In the genomic region with DNA sequence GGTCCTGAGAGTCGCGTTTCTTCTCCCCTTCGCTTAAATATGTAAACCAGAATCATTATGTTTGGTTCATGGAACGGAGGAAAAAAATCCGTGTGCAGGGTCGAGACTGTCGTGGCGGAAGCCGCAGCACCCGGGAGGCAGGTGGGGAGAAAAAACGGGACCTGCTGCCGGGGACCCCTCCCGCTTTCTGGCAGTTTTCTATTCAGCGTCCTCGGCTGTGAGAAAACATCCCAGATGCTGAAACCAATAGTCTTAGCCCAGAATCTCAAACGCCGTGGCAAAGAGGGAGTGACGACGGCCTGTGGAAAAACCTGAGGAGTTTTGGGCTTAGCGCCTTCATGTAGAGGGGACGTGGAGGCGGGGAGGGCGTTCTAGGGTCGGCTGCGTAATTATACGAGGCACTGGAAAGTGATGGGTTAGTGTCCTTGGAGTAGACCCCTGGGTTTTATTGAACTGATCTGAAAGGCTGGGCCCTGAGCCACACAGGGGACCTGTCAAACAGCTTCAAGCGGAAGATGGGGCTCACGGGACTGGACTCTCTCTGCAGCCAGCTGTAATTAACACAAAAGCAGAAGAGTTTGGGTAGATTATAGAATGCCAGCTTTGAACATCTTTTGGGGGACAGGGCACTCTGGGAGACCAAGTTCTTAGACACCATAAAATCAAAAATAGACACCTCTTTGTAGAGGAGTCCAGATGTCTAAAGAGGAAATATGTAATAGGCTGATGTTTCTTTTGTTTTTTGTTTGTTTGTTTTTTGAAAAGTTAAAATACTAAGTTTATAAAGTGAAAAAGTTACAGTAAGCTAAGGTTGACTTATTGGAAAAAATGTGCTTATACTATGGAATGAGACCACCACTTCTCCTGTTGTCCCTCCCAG, we compare ENCODE assay signal across 8 cellular contexts. TPM values are rescaled to one million over a fixed set of nuclear protein-coding genes. Genes with fewer than 3 reads are reported as not detected.
DNase-seq lines count a peak whose midpoint lies in the region; ATAC-seq, FAIRE-seq and TF ChIP-seq lines count a peak whose summit lies in the region.

No MANE protein-coding gene starts in this region.

- DNase-seq in CD1c-positive myeloid dendritic cell (ENCODE audit: extremely low spot score) (peak; percentile 22), HEK293T (ENCODE audit: extremely low spot score) (peak; percentile 27), breast epithelium (ENCODE audit: low spot score in 2 of 2) (no peak), keratinocyte (ENCODE audit: low read depth, low spot score) (no peak)
- DNase-seq in stimulated activated CD4-positive, alpha-beta T cell treated with anti-CD3 and anti-CD28 coated beads, Interleukin-2, amount 100 ng/mL, for 48 hours = peak; percentile 3 to 7

- peak; percentile 32 for ATAC-seq in SK-N-SH treated with all-trans-retinoic acid at 6 μM for 48 hours
- ATAC-seq in HG02678 (IDR thresholded peaks at IDR 0.05; ENCODE audit: unreplicated experiment) = no peak
- ATAC-seq in HG02763 (IDR thresholded peaks at IDR 0.05; ENCODE audit: unreplicated experiment) = no peak

- no peak for FAIRE-seq in keratinocyte (lab: Jason Lieb, UNC)

- H3K4me2 ChIP-seq in keratinocyte (ENCODE audit: control insufficient read depth, extremely low read depth, insufficient read depth, low read depth, low read length) = peak overlapping the region; percentile 91

- TF ChIP-seq CTCF in breast epithelium (IDR thresholded peaks at IDR 0.05) (no peak), keratinocyte (optimal IDR thresholded peaks at IDR 0.05 in 1 of 3, IDR thresholded peaks at IDR 0.05 in 1 of 3, conservative IDR thresholded peaks at IDR 0.05 in 1 of 3; ENCODE audit: extremely low read depth in 1 of 3, insufficient read depth in 2 of 3, low read length in 3 of 3) (no peak)

- intact Hi-C loops in breast epithelium (cut with DNase I; ENCODE audit: low total_unique reads) = no loop called here

- H3K27ac ChIP-seq in breast epithelium = peak overlapping the region; percentile 78 to 87
- peak overlapping the region; percentile 80 for H3K27ac ChIP-seq in keratinocyte (ENCODE audit: control insufficient read depth, insufficient read depth, low read length)

- no peaks in the 10 kb centered on the region for H4K20me1 ChIP-seq in keratinocyte (ENCODE audit: control insufficient read depth, extremely low read depth, insufficient read depth, low read length)

- dilution Hi-C loops in keratinocyte (cut with MboI; ENCODE audit: extremely low pct_ligation_motif_present, low sequenced_read_pairs) = no loop called here

- H3K79me2 ChIP-seq in keratinocyte (ENCODE audit: control insufficient read depth, insufficient read depth, low read length) = peaks cover 26% of the 10 kb centered on the region

- H3K27me3 ChIP-seq in breast epithelium (no peaks in the 10 kb centered on the region), keratinocyte (ENCODE audit: control insufficient read depth, extremely low read depth, insufficient read depth, low read length) (no peaks in the 10 kb centered on the region)

- H2AFZ ChIP-seq in keratinocyte (ENCODE audit: control insufficient read depth, low read length) = peak overlapping the region; percentile 89

- CTCF ChIA-PET in HEK293T (lab: Yijun Ruan, JAX) = interaction anchor here (1.0 to 1.3 kb wide), 3 partner anchors 11 to 77 kb away, joined by 3 to 5 read pairs (median 3); no protein-coding TSS in a partner anchor

- H3K4me1 ChIP-seq in breast epithelium = no peaks in the 10 kb centered on the region
- peaks cover 26% of the 10 kb centered on the region for H3K4me1 ChIP-seq in keratinocyte (ENCODE audit: control insufficient read depth, extremely low read depth, insufficient read depth, low read length)

- POLR2A ChIA-PET in HEK293T (lab: Yijun Ruan, JAX) = interaction anchor here (0.8 to 3.1 kb wide), 18 partner anchors 9 to 92 kb away, joined by 3 to 25 read pairs (median 6); partner anchors contain the start of gene ACOXL

- H3K9ac ChIP-seq in keratinocyte (ENCODE audit: control insufficient read depth, extremely low read depth, insufficient read depth, low read length) = peak overlapping the region; percentile 84

- no peak for TF ChIP-seq POLR2A in breast epithelium (IDR thresholded peaks at IDR 0.05)

- H3K4me3 ChIP-seq in breast epithelium (peak overlapping the region; percentile 69 to 76 (median 70)), keratinocyte (ENCODE audit: control insufficient read depth in 2 of 3, extremely low read depth in 1 of 3, insufficient read depth in 2 of 3, low read depth in 1 of 3, low read length in 3 of 3) (peak overlapping the region; percentile 77 to 86 (median 82))

- H3K9me1 ChIP-seq in keratinocyte (ENCODE audit: control insufficient read depth, extremely low read depth, insufficient read depth, low read length) = no peaks in the 10 kb centered on the region

- no peaks in the 10 kb centered on the region for H3K9me3 ChIP-seq in breast epithelium
- H3K9me3 ChIP-seq in keratinocyte (ENCODE audit: control insufficient read depth, low read depth, low read length) = no peaks in the 10 kb centered on the region

- no peaks in the 10 kb centered on the region for H3K36me3 ChIP-seq in breast epithelium
- no peaks in the 10 kb centered on the region for H3K36me3 ChIP-seq in keratinocyte (ENCODE audit: control insufficient read depth in 2 of 2, extremely low read depth in 1 of 2, insufficient read depth in 2 of 2, low read length in 2 of 2)

TF ChIP-seq in HEK293T, 16 proteins besides CTCF, POLR2A, EP300 and RAD21 (continues in another document):
- TF ChIP-seq NFRKB (IDR thresholded peaks at IDR 0.05) = no peak
- TF ChIP-seq HDGF (IDR thresholded peaks at IDR 0.05; ENCODE audit: borderline replicate concordance) = no peak
- no peak for TF ChIP-seq PKNOX1 (IDR thresholded peaks at IDR 0.05)
- TF ChIP-seq LEF1 (IDR thresholded peaks at IDR 0.05; ENCODE audit: borderline replicate concordance) = no peak
- TF ChIP-seq CTBP1 (IDR thresholded peaks at IDR 0.05; ENCODE audit: borderline replicate concordance) = no peak
- no peak for TF ChIP-seq FOXM1 (IDR thresholded peaks at IDR 0.05; ENCODE audit: borderline replicate concordance)
- TF ChIP-seq SP1 (IDR thresholded peaks at IDR 0.05) = no peak
- no peak for TF ChIP-seq ELF4 (IDR thresholded peaks at IDR 0.05)
- TF ChIP-seq ZNF384 (IDR thresholded peaks at IDR 0.05) = no peak
- TF ChIP-seq ARNT (IDR thresholded peaks at IDR 0.05) = no peak
- no peak for TF ChIP-seq TARDBP (IDR thresholded peaks at IDR 0.05)
- TF ChIP-seq L3MBTL2 (conservative IDR thresholded peaks at IDR 0.05) = no peak
- TF ChIP-seq FOXK2 (IDR thresholded peaks at IDR 0.05) = no peak

TF ChIP-seq in SK-N-SH treated with all-trans-retinoic acid at 6 μM for 48 hours, 23 proteins besides CTCF, POLR2A, EP300 and RAD21 (continues in another document):
- TF ChIP-seq TOX (CRISPR knock-in tag; IDR thresholded peaks at IDR 0.05; ENCODE audit: borderline replicate concordance) = no peak
- TF ChIP-seq GLIS3 (CRISPR knock-in tag; IDR thresholded peaks at IDR 0.05) = no peak
- TF ChIP-seq SNAI2 (CRISPR knock-in tag; IDR thresholded peaks at IDR 0.05) = no peak
- TF ChIP-seq RARB (CRISPR knock-in tag; IDR thresholded peaks at IDR 0.05) = no peak
- no peak for TF ChIP-seq OSR1 (CRISPR knock-in tag; IDR thresholded peaks at IDR 0.05)
- TF ChIP-seq ESRRG (CRISPR knock-in tag; IDR thresholded peaks at IDR 0.05) = no peak
- TF ChIP-seq ARNTL (CRISPR knock-in tag; IDR thresholded peaks at IDR 0.05; ENCODE audit: borderline replicate concordance, low read depth) = no peak
- no peak for TF ChIP-seq ZC3H10 (CRISPR knock-in tag; IDR thresholded peaks at IDR 0.05)
- no peak for TF ChIP-seq ZNF8 (CRISPR knock-in tag; IDR thresholded peaks at IDR 0.05)
- no peak for TF ChIP-seq BACH2 (CRISPR knock-in tag; IDR thresholded peaks at IDR 0.05; ENCODE audit: borderline replicate concordance)
- TF ChIP-seq, protein P1, sequence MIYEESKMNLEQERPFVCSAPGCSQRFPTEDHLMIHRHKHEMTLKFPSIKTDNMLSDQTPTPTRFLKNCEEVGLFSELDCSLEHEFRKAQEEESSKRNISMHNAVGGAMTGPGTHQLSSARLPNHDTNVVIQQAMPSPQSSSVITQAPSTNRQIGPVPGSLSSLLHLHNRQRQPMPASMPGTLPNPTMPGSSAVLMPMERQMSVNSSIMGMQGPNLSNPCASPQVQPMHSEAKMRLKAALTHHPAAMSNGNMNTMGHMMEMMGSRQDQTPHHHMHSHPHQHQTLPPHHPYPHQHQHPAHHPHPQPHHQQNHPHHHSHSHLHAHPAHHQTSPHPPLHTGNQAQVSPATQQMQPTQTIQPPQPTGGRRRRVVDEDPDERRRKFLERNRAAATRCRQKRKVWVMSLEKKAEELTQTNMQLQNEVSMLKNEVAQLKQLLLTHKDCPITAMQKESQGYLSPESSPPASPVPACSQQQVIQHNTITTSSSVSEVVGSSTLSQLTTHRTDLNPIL (CRISPR knock-in tag; IDR thresholded peaks at IDR 0.05; ENCODE audit: low read depth) = no peak
- no peak for TF ChIP-seq ZFP30 (CRISPR knock-in tag; IDR thresholded peaks at IDR 0.05)

RNA-seq across cellular contexts. Expression of gene BUB1, which starts 0.8 kb away (rescaled TPM):
- 1 to 10 TPM in 2 of 3 donors, under 1 TPM in 1; 0.66 to 2.5 (median 2.2) TPM for total RNA-seq in breast epithelium
- polyA plus RNA-seq in keratinocyte = 3.8 to 24.7 TPM (median 16.4 TPM) in 3 replicates
- polyA plus RNA-seq in keratinocyte (2011; ENCODE audit: low read depth) = not detected
- polyA plus RNA-seq in keratinocyte (2011; cell fraction: cytosol; rRNA removed) = 3.9 and 7.1 TPM in 2 replicates
- 6.1 and 7.2 TPM in 2 replicates for polyA plus RNA-seq in keratinocyte (2011; cell fraction: nucleus; rRNA removed)
- polyA plus RNA-seq in keratinocyte (2012; ENCODE audit: low replicate concordance) = 0.32 and 12.7 TPM in 2 replicates
- 6.1 to 23.5 TPM (median 10.5 TPM) in 3 replicates for polyA minus RNA-seq in keratinocyte
- 4.6 TPM for polyA minus RNA-seq in keratinocyte (2011; cell fraction: cytosol; rRNA and poly(A)+ RNA removed)
- polyA minus RNA-seq in keratinocyte (2011; cell fraction: nucleus; rRNA and poly(A)+ RNA removed) = 5.9 and 8.5 TPM in 2 replicates

RNA-seq across cellular contexts. Expression of gene ACOXL, which starts 53.7 kb away (rescaled TPM):
- not detected for total RNA-seq in breast epithelium
- 0.04 to 0.16 TPM (median 0.15 TPM) in 3 replicates for polyA plus RNA-seq in keratinocyte
- polyA plus RNA-seq in keratinocyte (2011; ENCODE audit: low read depth) = not detected
- polyA plus RNA-seq in keratinocyte (2011; cell fraction: cytosol; rRNA removed) = 0.06 TPM in 2 replicates
- polyA plus RNA-seq in keratinocyte (2011; cell fraction: nucleus; rRNA removed) = 0.14 and 0.39 TPM in 2 replicates
- polyA plus RNA-seq in keratinocyte (2012; ENCODE audit: low replicate concordance) = 0.17 and 0.25 TPM in 2 replicates
- 0.54 TPM in 1 of 3 replicates, not detected in the others for polyA minus RNA-seq in keratinocyte
- polyA minus RNA-seq in keratinocyte (2011; cell fraction: cytosol; rRNA and poly(A)+ RNA removed) = not detected
- 0.32 and 0.47 TPM in 2 replicates for polyA minus RNA-seq in keratinocyte (2011; cell fraction: nucleus; rRNA and poly(A)+ RNA removed)

Comparison
In these comparisons a context has a peak if more than half of its experiments do, and no peak if none do; other contexts are left out.
1. DNase-seq: peak in CD1c-positive myeloid dendritic cell (single experiment), HEK293T (single experiment) and stimulated activated CD4-positive, alpha-beta T cell treated with anti-CD3 and anti-CD28 coated beads, Interleukin-2, amount 100 ng/mL, for 48 hours (2 of 2); none in breast epithelium (0 of 2) and keratinocyte (single experiment).